Comparison of ENCODE assay signal across 10 cellular contexts in genomic region chr11:119389611-119390254, GRCh38. TPM values are rescaled to one million over a fixed set of nuclear protein-coding genes. Genes with fewer than 3 reads are reported as not detected.
A peak's percentile ranks its signal among the peaks of the same experiment; 100 is the strongest.
DNase-seq lines count a peak whose midpoint lies in the region; ATAC-seq and TF ChIP-seq lines count a peak whose summit lies in the region.
"Had no signal": no experiment of that assay in that cellular context is flagged by ENCODE, and none has a peak within 500 bp of the region (broad histone marks: within the 10 kb centered on the region; RNA-seq: fewer than 3 reads in every experiment).

No MANE protein-coding gene starts in this region.

- CTCF ChIA-PET in BJ (lab: Yijun Ruan, JAX): interaction anchor here (1.0 to 1.3 kb wide), 5 partner anchors 9 to 85 kb away, joined by 3 to 4 read pairs (median 4); no protein-coding TSS in a partner anchor

- no peaks in the 10 kb centered on the region for H3K36me3 ChIP-seq in BJ (ENCODE audit: control insufficient read depth, insufficient read depth, low read length)
- no peaks in the 10 kb centered on the region for H3K36me3 ChIP-seq in suprapubic skin

- no peak overlapping the region for H3K27ac ChIP-seq in suprapubic skin

- TF ChIP-seq CTCF in BJ (IDR thresholded peaks at IDR 0.05; ENCODE audit: insufficient read depth, low read depth, low read length) (peak; percentile 47), GM12873 (IDR thresholded peaks at IDR 0.05; ENCODE audit: insufficient read depth, low read depth, low read length, missing control alignments) (peak; percentile 71), foreskin fibroblast (IDR thresholded peaks at IDR 0.05; ENCODE audit: low read depth, low read length) (peak; percentile 24), suprapubic skin (IDR thresholded peaks at IDR 0.05) (peak in 1 of 2 donors; percentile 18)

- TF ChIP-seq EP300 in suprapubic skin (IDR thresholded peaks at IDR 0.05): no peak

- WGBS in suprapubic skin: 78% methylated on average over 5 of the region's 5 CpGs

- H3K4me3 ChIP-seq in BJ (ENCODE audit: low read depth, low read length) (no peak overlapping the region), foreskin fibroblast (ENCODE audit: low read depth in 1 of 2, low read length in 2 of 2) (no peak overlapping the region), suprapubic skin (no peak overlapping the region)

- no peak for TF ChIP-seq POLR2A in suprapubic skin (IDR thresholded peaks at IDR 0.05)

- POLR2A ChIA-PET in BJ (lab: Charles Lee): interaction anchor here (0.7 kb wide), 1 partner anchor 43 kb away, joined by 17 read pairs; no protein-coding TSS in a partner anchor

- H3K4me1 ChIP-seq in suprapubic skin: no peaks in the 10 kb centered on the region

- ATAC-seq in HG03457 (IDR thresholded peaks at IDR 0.05; ENCODE audit: unreplicated experiment): no peak
- ATAC-seq in HG03108 (IDR thresholded peaks at IDR 0.05; ENCODE audit: unreplicated experiment): no peak
- ATAC-seq: activated CD4-positive, CD25-positive, alpha-beta regulatory T cell treated with anti-CD3 and anti-CD28 coated beads, Interleukin-2, amount 50 U/mL, for 24 hours had no signal

- no peaks in the 10 kb centered on the region for H3K9me3 ChIP-seq in suprapubic skin

- H3K27me3 ChIP-seq in BJ (ENCODE audit: control insufficient read depth, insufficient read depth, low read length) (peaks cover 6% of the 10 kb centered on the region), suprapubic skin (no peaks in the 10 kb centered on the region)

- DNase-seq in BJ (ENCODE audit: low read depth) (no peak), NCI-H774 (lab: John Stamatoyannopoulos, UW) (peak; percentile 31), foreskin fibroblast (no peak), OCI-M2 (lab: John Stamatoyannopoulos, UW; ENCODE audit: unreplicated experiment) (no peak), suprapubic skin (ENCODE audit: low spot score in 2 of 2) (no peak)

RNA-seq across cellular contexts. Expression of gene USP2, which starts 8.2 kb away (rescaled TPM):
- 0.27 and 0.71 TPM in 2 replicates for polyA plus RNA-seq in BJ (2011; rRNA removed)
- 0.41 and 1.8 TPM in 2 replicates for polyA minus RNA-seq in BJ (2011; rRNA and poly(A)+ RNA removed)
- 10 to 100 TPM in 3 of 4 donors, 1 to 10 TPM in 1; 5.9 to 25.4 (median 15.2) TPM for total RNA-seq in suprapubic skin

RNA-seq across cellular contexts. Expression of gene THY1, which starts 33.2 kb away (rescaled TPM):
- 1,541 and 1,905 TPM in 2 replicates for polyA plus RNA-seq in BJ (2011; rRNA removed)
- 1,131 and 2,006 TPM in 2 replicates for polyA minus RNA-seq in BJ (2011; rRNA and poly(A)+ RNA removed)
- 10 to 100 TPM in 1 of 4 donors, 1 to 10 TPM in 3; 3.5 to 18.8 (median 6.9) TPM for total RNA-seq in suprapubic skin
- total RNA-seq: naive thymus-derived CD8-positive, alpha-beta T cell had no signal
- polyA plus RNA-seq: naive thymus-derived CD8-positive, alpha-beta T cell had no signal

RNA-seq across cellular contexts. Expression of gene MFRP, which starts 43.2 kb away (rescaled TPM):
- not detected in 2 replicates for polyA plus RNA-seq in BJ (2011; rRNA removed)
- polyA minus RNA-seq in BJ (2011; rRNA and poly(A)+ RNA removed): not detected in 2 replicates
- under 1 TPM in 1 of 4 donors, not detected in 3; 0.11 TPM for total RNA-seq in suprapubic skin
- total RNA-seq: naive thymus-derived CD8-positive, alpha-beta T cell had no signal
- polyA plus RNA-seq: naive thymus-derived CD8-positive, alpha-beta T cell had no signal

RNA-seq across cellular contexts. Expression of gene C1QTNF5, which starts 49.0 kb away (rescaled TPM):
- polyA plus RNA-seq in BJ (2011; rRNA removed): 12.2 and 19.4 TPM in 2 replicates
- 4.5 and 6.3 TPM in 2 replicates for polyA minus RNA-seq in BJ (2011; rRNA and poly(A)+ RNA removed)
- total RNA-seq in suprapubic skin: 1 to 10 TPM; 3.7 to 9.8 (median 4.9) TPM
- total RNA-seq: naive thymus-derived CD8-positive, alpha-beta T cell had no signal
- polyA plus RNA-seq: naive thymus-derived CD8-positive, alpha-beta T cell had no signal

RNA-seq across cellular contexts. Expression of gene RNF26, which starts 55.4 kb away (rescaled TPM):
- 38.4 and 65.1 TPM in 2 replicates for polyA plus RNA-seq in BJ (2011; rRNA removed)
- polyA minus RNA-seq in BJ (2011; rRNA and poly(A)+ RNA removed): 59.0 and 73.0 TPM in 2 replicates
- total RNA-seq in suprapubic skin: 10 to 100 TPM; 13.3 to 21.4 (median 15.4) TPM
